In the genomic region with DNA sequence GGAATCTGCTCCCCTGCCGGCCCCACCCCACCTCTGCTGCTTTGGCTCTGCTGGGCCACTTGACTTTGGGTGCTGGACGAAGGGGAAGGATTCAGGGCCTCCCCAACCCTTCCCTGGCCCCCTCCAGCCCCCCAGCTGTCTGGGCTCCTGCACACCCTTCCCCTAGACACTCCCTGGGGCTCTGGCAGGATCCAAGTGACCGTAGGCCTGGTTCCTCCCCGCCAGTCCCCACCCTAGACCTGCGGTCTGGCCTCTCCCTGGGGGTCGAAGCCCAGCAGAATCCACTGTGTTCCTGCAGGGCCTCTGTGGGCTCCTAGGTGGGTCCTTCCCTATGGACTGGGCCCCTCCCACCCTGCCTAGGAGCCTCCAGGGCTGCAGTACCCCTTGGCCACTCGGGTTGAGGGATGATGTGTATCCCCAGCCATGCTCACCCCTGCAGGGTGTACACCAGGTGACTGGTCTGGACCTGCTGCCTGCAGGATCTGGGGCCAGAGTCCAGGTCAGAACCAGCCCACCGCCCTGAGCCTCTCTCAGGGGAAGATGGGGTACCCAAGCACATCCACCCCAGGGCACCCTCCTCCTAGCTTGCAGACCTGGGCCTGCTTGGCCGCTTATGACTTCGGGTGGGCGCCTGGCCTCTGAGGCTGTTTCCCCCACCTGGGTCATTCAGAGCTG, we compare ENCODE assay signal across 9 cellular contexts. TPM values are rescaled to one million over a fixed set of nuclear protein-coding genes. Genes with fewer than 3 reads are reported as not detected.
DNase-seq lines count a peak whose midpoint lies in the region; ATAC-seq, FAIRE-seq and TF ChIP-seq lines count a peak whose summit lies in the region.
"Had no signal": no experiment of that assay in that cellular context is flagged by ENCODE, and none has a peak within 500 bp of the region (broad histone marks: within the 10 kb centered on the region; RNA-seq: fewer than 3 reads in every experiment).

No MANE protein-coding gene starts in this region.

- no peaks in the 10 kb centered on the region for H3K9me2 ChIP-seq in MM.1S (replicated peaks; ENCODE audit: insufficient read depth, low read length)

- no peak overlapping the region for H2AFZ ChIP-seq in MM.1S (ENCODE audit: low read length)

- ATAC-seq in pancreas: no peak
- ATAC-seq in HG03045 (IDR thresholded peaks at IDR 0.05; ENCODE audit: unreplicated experiment): no peak

- no peak overlapping the region for H3K4me2 ChIP-seq in MM.1S (ENCODE audit: low read depth, low read length)

- H3K36me3 ChIP-seq in MM.1S (replicated peaks; ENCODE audit: insufficient read depth, low read length) (0 out of 2 replicates have a peak, but pooled peaks cover 6% of the 10 kb centered on the region), esophagus (ENCODE audit: control insufficient read depth in 2 of 2, insufficient read depth in 2 of 2, low read length in 1 of 2) (peaks cover 10 to 34% of the 10 kb centered on the region in 2 donors), pancreas (peaks cover 0 to 19% (median 17%) of the 10 kb centered on the region in 3 donors)

- H3K9me3 ChIP-seq in MM.1S (replicated peaks; ENCODE audit: insufficient read depth, low read length) (no peaks in the 10 kb centered on the region), esophagus (ENCODE audit: control insufficient read depth in 2 of 2, insufficient read depth in 1 of 2, low read depth in 1 of 2, low read length in 1 of 2) (no peaks in the 10 kb centered on the region), pancreas (no peaks in the 10 kb centered on the region)

- WGBS in esophagus, 2 donors: 68 to 69% methylated on average over 11 of the region's 11 CpGs
- 89% methylated on average over 9 to 11 of the region's 11 CpGs for WGBS in pancreas, 2 donors

- no peak overlapping the region for H3K27ac ChIP-seq in MM.1S (ENCODE audit: low read length)
- peak overlapping the region; percentile 26 to 46 for H3K27ac ChIP-seq in esophagus (ENCODE audit: low read depth in 2 of 2, low read length in 1 of 2)
- peak overlapping the region in 3 of 4 donors; percentile 22 to 84 (median 67) for H3K27ac ChIP-seq in pancreas

- no peak overlapping the region for H3K9ac ChIP-seq in MM.1S (ENCODE audit: low read length)

- intact Hi-C loops in pancreas (cut with DNase I): no loop called here

- H3K4me1 ChIP-seq in MM.1S (ENCODE audit: low read length): peaks cover 13% of the 10 kb centered on the region
- H3K4me1 ChIP-seq in esophagus (ENCODE audit: control insufficient read depth in 2 of 2, insufficient read depth in 2 of 2, low read length in 1 of 2): peaks cover 0 to 33% of the 10 kb centered on the region in 2 donors
- peaks cover 14 to 54% (median 19%) of the 10 kb centered on the region in 3 donors for H3K4me1 ChIP-seq in pancreas

- no peak for TF ChIP-seq CTCF in MM.1S (IDR thresholded peaks at IDR 0.05; ENCODE audit: low read length)
- TF ChIP-seq CTCF in pancreas (IDR thresholded peaks at IDR 0.05): no peak

- peaks cover 29% of the 10 kb centered on the region for H3K79me2 ChIP-seq in MM.1S (ENCODE audit: low read length)

- DNase-seq in 8988T: peak; percentile 10
- DNase-seq in MM.1S: peak; percentile 1
- peak; percentile 29 to 82 (median 51) for DNase-seq in pancreas
- no peak for DNase-seq in T1000 (lab: John Stamatoyannopoulos, UW)
- DNase-seq in HK-2 (ENCODE audit: unreplicated experiment): no peak
- DNase-seq in EL: no peak
- DNase-seq: NCI-H524 treated with DMSO at 0.1 percent for 48 hours had no signal

- H3K27me3 ChIP-seq in MM.1S (replicated peaks; ENCODE audit: insufficient read depth, low read length) (0 out of 2 replicates have a peak, but pooled peaks cover 3% of the 10 kb centered on the region), esophagus (ENCODE audit: control insufficient read depth in 1 of 2, insufficient read depth in 2 of 2, low read length in 2 of 2) (no peaks in the 10 kb centered on the region), pancreas (no peaks in the 10 kb centered on the region)

- no peak overlapping the region for H3K4me3 ChIP-seq in MM.1S (ENCODE audit: low read length)
- H3K4me3 ChIP-seq in esophagus (ENCODE audit: low read depth in 1 of 2, low read length in 2 of 2): no peak overlapping the region
- H3K4me3 ChIP-seq in pancreas: peak overlapping the region in 1 of 4 donors; percentile 17

- H4K20me1 ChIP-seq in MM.1S (ENCODE audit: insufficient read depth, low read length): no peaks in the 10 kb centered on the region

- H3F3A ChIP-seq in MM.1S (ENCODE audit: insufficient read depth, low read length): 0 out of 2 replicates have a peak, but pooled peaks cover 3% of the 10 kb centered on the region

- no peak for FAIRE-seq in pancreas (lab: Jason Lieb, UNC)

RNA-seq across cellular contexts. Expression of gene PIM3, which starts 5.6 kb away (rescaled TPM):
- 10 to 100 TPM; 33.8 to 43.4 TPM for polyA plus RNA-seq in esophagus
- total RNA-seq in pancreas: 10 to 100 TPM; 25.8 to 90.1 (median 33.1) TPM
- polyA plus RNA-seq in pancreas: 10 to 100 TPM; 55.3 to 82.7 TPM

RNA-seq across cellular contexts. Expression of gene IL17REL, which starts 46.4 kb away (rescaled TPM):
- polyA plus RNA-seq in esophagus (not detected), pancreas (not detected)
- total RNA-seq in pancreas: not detected

RNA-seq across cellular contexts. Expression of gene CRELD2, which starts 47.7 kb away (rescaled TPM):
- polyA plus RNA-seq in esophagus (10 to 100 TPM; 16.1 to 31.2 TPM), pancreas (10 to 100 TPM; 51.1 to 56.4 TPM)
- 10 to 100 TPM; 37.2 to 61.9 (median 54.1) TPM for total RNA-seq in pancreas

RNA-seq across cellular contexts. Expression of gene ALG12, which starts 47.9 kb away (rescaled TPM):
- polyA plus RNA-seq in esophagus (1 to 10 TPM; 8.6 TPM), pancreas (1 to 10 TPM; 7.1 to 8.6 TPM)
- total RNA-seq in pancreas: 10 to 100 TPM in 4 of 6 donors, 1 to 10 TPM in 2; 7.4 to 13.1 (median 12.1) TPM

Comparison
In these comparisons a context has a peak if more than half of its experiments do, and no peak if none do; other contexts are left out.
1. DNase-seq: peak in 8988T (single experiment), MM.1S (single experiment) and pancreas (6 of 6); none in T1000 (single experiment), HK-2 (single experiment) and EL (single experiment).